In genomic region chr12:38316391-38317129, GRCh38 we compare ENCODE assay signal across 8 cellular contexts. TPM values are rescaled to one million over a fixed set of nuclear protein-coding genes. Genes with fewer than 3 reads are reported as not detected.
A peak's percentile ranks its signal among the peaks of the same experiment; 100 is the strongest.
DNase-seq lines count a peak whose midpoint lies in the region; ATAC-seq lines count a peak whose summit lies in the region.

ALG10B (plus strand) TSS chr12:38316774; CDS start chr12:38316894, 120 bp downstream.

- no peaks in the 10 kb centered on the region for H3K9me3 Mint-ChIP-seq in activated CD8-positive, alpha-beta memory T cell treated with anti-CD3 and anti-CD28 coated beads, Interleukin-2, amount 10 ng/mL, durations not matched to agents 7 days and 5 days (ENCODE audit: low read depth)

- H3K36me3 ChIP-seq in endocrine pancreas (ENCODE audit: control insufficient read depth, insufficient read depth, low read length) (no peaks in the 10 kb centered on the region), mesodermal cell (ENCODE audit: control insufficient read depth, insufficient read depth, low read length) (no peaks in the 10 kb centered on the region)

- no peaks in the 10 kb centered on the region for H3K27me3 Mint-ChIP-seq in activated CD8-positive, alpha-beta memory T cell treated with anti-CD3 and anti-CD28 coated beads, Interleukin-2, amount 10 ng/mL, durations not matched to agents 7 days and 5 days

- CTCF ChIA-PET in activated CD8-positive, alpha-beta memory T cell treated with anti-CD3 and anti-CD28 coated beads, Interleukin-2, amount 10 ng/mL, durations not matched to agents 7 days and 5 days (lab: Charles Lee) = interaction anchor here (0.8 to 2.8 kb wide), 4 partner anchors 13 to 179 kb away, joined by 3 to 14 read pairs (median 3); no protein-coding TSS in a partner anchor

- H3K4me1 Mint-ChIP-seq in activated CD8-positive, alpha-beta memory T cell treated with anti-CD3 and anti-CD28 coated beads, Interleukin-2, amount 10 ng/mL, durations not matched to agents 7 days and 5 days = peaks cover 23% of the 10 kb centered on the region

- WGBS in mesodermal cell (ENCODE audit: insufficient coverage in 2 of 2), 2 experiments = 0 to 1% methylated on average over 27 to 28 of the region's 42 CpGs

- DNase-seq in CMK (ENCODE audit: low read depth) (peak; percentile 79), HS-27A (ENCODE audit: low read depth) (peak; percentile 84), NOMO-1 treated with dmso at 0.1 percent for 144 hours (lab: John Stamatoyannopoulos, UW; ENCODE audit: unreplicated experiment) (peak; percentile 96)
- peak; percentile 96 for DNase-seq in activated CD8-positive, alpha-beta memory T cell treated with anti-CD3 and anti-CD28 coated beads, Interleukin-2, amount 10 ng/mL, durations not matched to agents 7 days and 5 days
- peak; percentile 77 to 86 for DNase-seq in stimulated activated CD8-positive, alpha-beta memory T cell treated with anti-CD3 and anti-CD28 coated beads, Interleukin-15, amount 100 ng/mL, for 4 hours (ENCODE audit: low read depth in 2 of 2)

- H3K9ac ChIP-seq in endocrine pancreas (ENCODE audit: control insufficient read depth, insufficient read depth, low read length) = peak within 1 kb of the TSS; percentile 47

- H3K27ac Mint-ChIP-seq in activated CD8-positive, alpha-beta memory T cell treated with anti-CD3 and anti-CD28 coated beads, Interleukin-2, amount 10 ng/mL, durations not matched to agents 7 days and 5 days = peak within 1 kb of the TSS; percentile 95

- H3K27me3 ChIP-seq in endocrine pancreas (ENCODE audit: control insufficient read depth, insufficient read depth, low read length) = no peaks in the 10 kb centered on the region

- no peaks in the 10 kb centered on the region for H3K9me3 ChIP-seq in endocrine pancreas (ENCODE audit: control insufficient read depth, low read length)
- no peaks in the 10 kb centered on the region for H3K9me3 ChIP-seq in mesodermal cell (ENCODE audit: control insufficient read depth, low read length)

- peaks cover 3% of the 10 kb centered on the region for H3K36me3 Mint-ChIP-seq in activated CD8-positive, alpha-beta memory T cell treated with anti-CD3 and anti-CD28 coated beads, Interleukin-2, amount 10 ng/mL, durations not matched to agents 7 days and 5 days

- H3K27ac ChIP-seq in mesodermal cell (ENCODE audit: low read depth, low read length, severe bottlenecking) = peak within 1 kb of the TSS; percentile 79

- ATAC-seq in GM19467 (IDR thresholded peaks at IDR 0.05; ENCODE audit: unreplicated experiment) = peak; percentile 100
- ATAC-seq in activated CD8-positive, alpha-beta memory T cell treated with anti-CD3 and anti-CD28 coated beads, Interleukin-2, amount 10 ng/mL, durations not matched to agents 7 days and 5 days = peak; percentile 100

- H3K4me3 ChIP-seq in endocrine pancreas (ENCODE audit: control insufficient read depth, insufficient read depth, low read length) (peak within 1 kb of the TSS; percentile 72), mesodermal cell (ENCODE audit: extremely low read depth, insufficient read depth, low read length, poor library complexity, severe bottlenecking) (peak within 1 kb of the TSS; percentile 74)

- H3K4me1 ChIP-seq in endocrine pancreas (ENCODE audit: control insufficient read depth, insufficient read depth, low read length) = peaks cover 15% of the 10 kb centered on the region
- H3K4me1 ChIP-seq in mesodermal cell (ENCODE audit: control insufficient read depth, insufficient read depth, low read length, poor library complexity, severe bottlenecking) = no peaks in the 10 kb centered on the region

- peak within 1 kb of the TSS; percentile 98 for H3K4me3 Mint-ChIP-seq in activated CD8-positive, alpha-beta memory T cell treated with anti-CD3 and anti-CD28 coated beads, Interleukin-2, amount 10 ng/mL, durations not matched to agents 7 days and 5 days

RNA-seq across cellular contexts. Expression of gene ALG10B, which starts in this region (rescaled TPM):
- total RNA-seq in activated CD8-positive, alpha-beta memory T cell treated with anti-CD3 and anti-CD28 coated beads, Interleukin-2, amount 10 ng/mL, durations not matched to agents 7 days and 5 days = 10 to 100 TPM; 15.0 to 18.9 TPM
- polyA plus RNA-seq in mesodermal cell (2013, experiment 1 of 2) = 6.9 TPM
- polyA plus RNA-seq in mesodermal cell (2013, experiment 2 of 2) = 5.2 TPM

Comparison
In these comparisons a context has a peak if more than half of its experiments do, and no peak if none do; other contexts are left out.
1. Peak in every context shown above with its lines: DNase-seq, ATAC-seq, H3K4me3 ChIP-seq and H3K27ac ChIP-seq.